In genomic region chr3:161875483-161875882, GRCh38 we compare ENCODE assay signal across 25 cellular contexts.
"Had no signal": no experiment of that assay in that cellular context is flagged by ENCODE, and none has a peak within 500 bp of the region (broad histone marks: within the 10 kb centered on the region; RNA-seq: fewer than 3 reads in every experiment).

No MANE protein-coding gene starts in this region.

- ATAC-seq: foreskin keratinocyte; gastroesophageal sphincter; heart left ventricle; left ventricle myocardium superior; lower lobe of right lung; naive thymus-derived CD8-positive, alpha-beta T cell; right cardiac atrium; stimulated activated effector memory CD8-positive, alpha-beta T cell treated with anti-CD3 and anti-CD28 coated beads, Interleukin-12 subunit alpha, Interleukin-12 subunit beta, amount 100 ng/mL, for 72 hours had no signal

- H3K27ac ChIP-seq: colonic mucosa, foreskin keratinocyte, gastroesophageal sphincter, heart left ventricle, lower lobe of right lung, prostate gland, sigmoid colon, stomach, thyroid gland had no signal

- H3K9me3 Mint-ChIP-seq: dendritic cell treated with granulocyte-macrophage colony-stimulating factor and Interleukin-4, amounts not matched to agents 40 ng/mL and 50 ng/mL, for 4 days had no signal

- H3K27me3 Mint-ChIP-seq: dendritic cell treated with granulocyte-macrophage colony-stimulating factor and Interleukin-4, amounts not matched to agents 40 ng/mL and 50 ng/mL, for 4 days; naive thymus-derived CD8-positive, alpha-beta T cell had no signal

- H3K4me1 ChIP-seq: colonic mucosa, foreskin keratinocyte, gastroesophageal sphincter, heart left ventricle, lower lobe of right lung, prostate gland, sigmoid colon, stomach, thyroid gland had no signal

- DNase-seq: colonic mucosa; effector memory CD4-positive, alpha-beta T cell; foreskin keratinocyte; heart left ventricle; hypothalamus; immature natural killer cell; islet precursor cell; kidney glomerular epithelial cell; left ventricle myocardium superior; lower lobe of right lung; naive thymus-derived CD8-positive, alpha-beta T cell; nephron progenitor cell; nucleus accumbens; right cardiac atrium; sigmoid colon; stimulated activated CD4-positive, alpha-beta T cell treated with anti-CD3 and anti-CD28 coated beads, Interleukin-2, amount 100 ng/mL, for 24 hours; stimulated activated CD4-positive, alpha-beta T cell treated with anti-CD3 and anti-CD28 coated beads, Interleukin-4, amount 100 ng/mL, for 24 hours; stimulated activated naive CD4-positive, alpha-beta T cell treated with Interleukin-2 at 50 U/mL for 16 hours; stomach; thyroid gland had no signal

- H3K4me1 Mint-ChIP-seq: immature natural killer cell; naive thymus-derived CD8-positive, alpha-beta T cell; stimulated activated effector memory CD8-positive, alpha-beta T cell treated with anti-CD3 and anti-CD28 coated beads, Interleukin-12 subunit alpha, Interleukin-12 subunit beta, amount 100 ng/mL, for 72 hours had no signal

- H3K27me3 ChIP-seq: colonic mucosa, foreskin keratinocyte, gastroesophageal sphincter, heart left ventricle, sigmoid colon, stomach, thyroid gland had no signal

- H3K4me3 ChIP-seq: colonic mucosa, gastroesophageal sphincter, heart left ventricle, lower lobe of right lung, prostate gland, sigmoid colon, stomach, thyroid gland had no signal

- H3K9me3 ChIP-seq: colonic mucosa, gastroesophageal sphincter, lower lobe of right lung, prostate gland, thyroid gland had no signal

- H3K36me3 ChIP-seq: colonic mucosa, gastroesophageal sphincter, heart left ventricle, lower lobe of right lung, prostate gland, sigmoid colon, stomach, thyroid gland had no signal

- FAIRE-seq: endometrium had no signal

- H3K36me3 Mint-ChIP-seq: naive thymus-derived CD8-positive, alpha-beta T cell; stimulated activated effector memory CD8-positive, alpha-beta T cell treated with anti-CD3 and anti-CD28 coated beads, Interleukin-12 subunit alpha, Interleukin-12 subunit beta, amount 100 ng/mL, for 72 hours had no signal

- H3K27ac Mint-ChIP-seq: dendritic cell treated with granulocyte-macrophage colony-stimulating factor and Interleukin-4, amounts not matched to agents 40 ng/mL and 50 ng/mL, for 4 days; immature natural killer cell; naive thymus-derived CD8-positive, alpha-beta T cell; nephron progenitor cell; stimulated activated effector memory CD8-positive, alpha-beta T cell treated with anti-CD3 and anti-CD28 coated beads, Interleukin-12 subunit alpha, Interleukin-12 subunit beta, amount 100 ng/mL, for 72 hours had no signal

- H3K4me3 Mint-ChIP-seq: dendritic cell treated with granulocyte-macrophage colony-stimulating factor and Interleukin-4, amounts not matched to agents 40 ng/mL and 50 ng/mL, for 4 days; immature natural killer cell; naive thymus-derived CD8-positive, alpha-beta T cell; nephron progenitor cell; stimulated activated effector memory CD8-positive, alpha-beta T cell treated with anti-CD3 and anti-CD28 coated beads, Interleukin-12 subunit alpha, Interleukin-12 subunit beta, amount 100 ng/mL, for 72 hours had no signal
